8 cellular contexts compared by ENCODE assay signal in the genomic region with DNA sequence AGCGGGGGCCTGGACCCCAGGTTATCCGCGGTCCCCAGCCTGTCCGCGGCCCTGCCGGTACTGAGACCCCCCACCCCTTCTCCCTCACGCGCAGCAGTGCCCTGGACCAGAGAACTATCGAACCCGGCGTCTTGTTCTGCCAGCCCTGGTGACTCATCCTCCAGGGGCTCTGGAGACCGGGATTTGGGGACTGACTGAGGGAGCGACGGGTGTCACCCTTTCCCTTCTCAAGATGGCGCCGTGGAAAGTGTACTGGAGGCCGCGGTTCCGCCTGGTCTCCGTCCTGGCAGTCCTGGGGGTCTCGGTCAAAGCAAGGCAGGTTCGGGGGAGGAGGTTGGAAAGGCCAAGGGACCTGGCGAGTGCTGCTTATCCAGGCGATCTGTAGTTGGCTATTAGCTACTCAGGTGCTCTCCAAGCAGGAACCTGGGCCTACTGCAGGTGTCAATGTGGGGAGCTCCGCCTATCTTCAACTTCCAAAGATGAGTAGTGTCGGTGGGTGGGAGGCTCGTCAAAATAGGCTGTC. TPM values are rescaled to one million over a fixed set of nuclear protein-coding genes. Genes with fewer than 3 reads are reported as not detected.
DNase-seq lines count a peak whose midpoint lies in the region; ATAC-seq and TF ChIP-seq lines count a peak whose summit lies in the region.

No MANE protein-coding gene starts in this region.

- H3K36me3 ChIP-seq in colonic mucosa = no peaks in the 10 kb centered on the region
- H3K36me3 ChIP-seq in left lung = peaks cover 0 to 19% of the 10 kb centered on the region in 2 donors

- H3K9me3 ChIP-seq in colonic mucosa = no peaks in the 10 kb centered on the region
- no peaks in the 10 kb centered on the region for H3K9me3 ChIP-seq in left lung

- H3K4me1 ChIP-seq in colonic mucosa (peaks cover 7% of the 10 kb centered on the region), left lung (peaks cover 16 to 45% of the 10 kb centered on the region in 2 donors)

- peak overlapping the region; percentile 99 for H3K27ac ChIP-seq in colonic mucosa
- H3K27ac ChIP-seq in left lung = peak overlapping the region; percentile 98 to 100

- intact Hi-C loops in colonic mucosa (cut with DNase I) = loop anchor here (5.0 kb wide), 2 partner anchors 95 to 240 kb away; partner anchors contain the start of genes KAT2B and SGO1
- intact Hi-C loops in left lung (cut with DNase I) = no loop called here

- no peak for DNase-seq in GM12864 (ENCODE audit: low read depth)
- peak; percentile 58 for DNase-seq in NCI-H2029 (lab: John Stamatoyannopoulos, UW)
- DNase-seq in activated CD4-positive, alpha-beta T cell treated with anti-CD3 and anti-CD28 coated beads for 4 hours = peak; percentile 45 to 56
- DNase-seq in colonic mucosa = peak; percentile 71
- peak in 1 of 2 donors; percentile 61 for DNase-seq in left lung
- DNase-seq in stimulated activated CD4-positive, alpha-beta T cell treated with anti-CD3 and anti-CD28 coated beads, Interleukin-4, amount 100 ng/mL, for 4 hours = peak; percentile 34 to 60

- ATAC-seq in HG02588 (IDR thresholded peaks at IDR 0.05; ENCODE audit: unreplicated experiment) (peak; percentile 14), left lung (peak; percentile 54), HG03565 (IDR thresholded peaks at IDR 0.05; ENCODE audit: unreplicated experiment) (no peak)

- peak overlapping the region; percentile 78 for H3K4me3 ChIP-seq in GM12864 (ENCODE audit: low read depth, low read length)
- H3K4me3 ChIP-seq in colonic mucosa = peak overlapping the region; percentile 88
- H3K4me3 ChIP-seq in left lung = peak overlapping the region; percentile 97 to 98

- TF ChIP-seq CTCF in GM12864 (IDR thresholded peaks at IDR 0.05; ENCODE audit: low read depth, low read length, missing control alignments) = no peak
- no peak for TF ChIP-seq CTCF in colonic mucosa (IDR thresholded peaks at IDR 0.05)
- no peak for TF ChIP-seq CTCF in left lung (IDR thresholded peaks at IDR 0.05)

- no peaks in the 10 kb centered on the region for H3K27me3 ChIP-seq in colonic mucosa
- H3K27me3 ChIP-seq in left lung = no peaks in the 10 kb centered on the region

- H3K9ac ChIP-seq in colonic mucosa (ENCODE audit: low read depth in 2 of 2, low read length in 2 of 2) = peak overlapping the region; percentile 98 to 99

RNA-seq across cellular contexts. Expression of gene RAB5A, which starts 0.7 kb away (rescaled TPM):
- total RNA-seq in colonic mucosa (10 to 100 TPM; 40.4 to 87.1 TPM), left lung (10 to 100 TPM; 60.7 to 68.6 TPM)

RNA-seq across cellular contexts. Expression of gene EFHB, which starts 13.6 kb away (rescaled TPM):
- total RNA-seq in colonic mucosa (1 to 10 TPM in 1 of 2 donors, not detected in 1; 1.7 TPM), left lung (under 1 TPM in 1 of 2 donors, not detected in 1; 0.99 TPM)
